Comparison of ENCODE assay signal across 8 cellular contexts in the genomic region with DNA sequence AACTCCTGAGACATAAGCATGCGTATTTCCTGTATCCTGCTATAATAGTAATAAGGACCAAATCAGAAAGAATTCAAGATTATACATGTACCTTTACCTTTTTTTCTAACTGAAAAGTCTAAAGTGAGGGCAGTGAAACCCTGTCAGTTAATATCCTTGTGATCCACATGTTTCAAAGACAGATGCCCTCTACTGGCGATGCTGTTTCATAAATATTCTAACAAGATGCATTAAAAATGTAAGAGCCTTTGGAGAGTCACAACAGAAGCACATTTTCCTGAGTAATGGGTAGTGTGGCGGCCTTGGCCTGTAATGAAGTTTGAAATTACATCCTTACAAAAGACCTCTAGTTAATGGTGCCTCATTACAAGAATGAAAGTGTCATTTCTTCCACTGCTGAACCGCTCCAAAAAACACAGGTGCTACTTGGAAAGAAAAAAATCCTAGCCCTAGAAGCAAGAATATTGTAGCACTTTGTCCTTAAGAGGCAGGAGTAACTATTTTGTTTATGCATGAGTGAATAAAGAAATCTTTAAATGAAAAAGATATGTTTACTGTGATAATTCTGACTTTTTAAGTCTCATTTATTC.
DNase-seq lines count a peak whose midpoint lies in the region; ATAC-seq and TF ChIP-seq lines count a peak whose summit lies in the region.

No MANE protein-coding gene starts in this region.

- ATAC-seq in activated CD8-positive, alpha-beta memory T cell treated with anti-CD3 and anti-CD28 coated beads, Interleukin-2, amount 10 ng/mL, durations not matched to agents 7 days and 5 days: peak; percentile 33
- ATAC-seq in activated CD8-positive, alpha-beta T cell treated with anti-CD3 and anti-CD28 coated beads for 36 hours: peak; percentile 37
- ATAC-seq in GM21526 (IDR thresholded peaks at IDR 0.05; ENCODE audit: low FRiP score, unreplicated experiment) (no peak), HG03039 (IDR thresholded peaks at IDR 0.05; ENCODE audit: unreplicated experiment) (no peak), HG03045 (IDR thresholded peaks at IDR 0.05; ENCODE audit: unreplicated experiment) (no peak)

- H3K4me1 Mint-ChIP-seq in activated CD8-positive, alpha-beta memory T cell treated with anti-CD3 and anti-CD28 coated beads, Interleukin-2, amount 10 ng/mL, durations not matched to agents 7 days and 5 days: no peaks in the 10 kb centered on the region
- peaks cover 2% of the 10 kb centered on the region for H3K4me1 Mint-ChIP-seq in activated CD8-positive, alpha-beta T cell treated with anti-CD3 and anti-CD28 coated beads for 36 hours (ENCODE audit: low read depth)

- no peaks in the 10 kb centered on the region for H3K9me3 Mint-ChIP-seq in activated CD8-positive, alpha-beta memory T cell treated with anti-CD3 and anti-CD28 coated beads, Interleukin-2, amount 10 ng/mL, durations not matched to agents 7 days and 5 days (ENCODE audit: low read depth)
- no peaks in the 10 kb centered on the region for H3K9me3 Mint-ChIP-seq in activated CD8-positive, alpha-beta T cell treated with anti-CD3 and anti-CD28 coated beads for 36 hours

- no peaks in the 10 kb centered on the region for H3K36me3 Mint-ChIP-seq in activated CD8-positive, alpha-beta memory T cell treated with anti-CD3 and anti-CD28 coated beads, Interleukin-2, amount 10 ng/mL, durations not matched to agents 7 days and 5 days
- no peaks in the 10 kb centered on the region for H3K36me3 Mint-ChIP-seq in activated CD8-positive, alpha-beta T cell treated with anti-CD3 and anti-CD28 coated beads for 36 hours (ENCODE audit: low read depth)

- H3K27me3 Mint-ChIP-seq in activated CD8-positive, alpha-beta memory T cell treated with anti-CD3 and anti-CD28 coated beads, Interleukin-2, amount 10 ng/mL, durations not matched to agents 7 days and 5 days: peaks cover 65% of the 10 kb centered on the region
- peaks cover 27% of the 10 kb centered on the region for H3K27me3 Mint-ChIP-seq in activated CD8-positive, alpha-beta T cell treated with anti-CD3 and anti-CD28 coated beads for 36 hours

- H3K27ac Mint-ChIP-seq in activated CD8-positive, alpha-beta memory T cell treated with anti-CD3 and anti-CD28 coated beads, Interleukin-2, amount 10 ng/mL, durations not matched to agents 7 days and 5 days: no peak overlapping the region
- H3K27ac Mint-ChIP-seq in activated CD8-positive, alpha-beta T cell treated with anti-CD3 and anti-CD28 coated beads for 36 hours: no peak overlapping the region

- no peak overlapping the region for H3K4me3 Mint-ChIP-seq in activated CD8-positive, alpha-beta memory T cell treated with anti-CD3 and anti-CD28 coated beads, Interleukin-2, amount 10 ng/mL, durations not matched to agents 7 days and 5 days
- no peak overlapping the region for H3K4me3 Mint-ChIP-seq in activated CD8-positive, alpha-beta T cell treated with anti-CD3 and anti-CD28 coated beads for 36 hours

- CTCF ChIA-PET in activated CD8-positive, alpha-beta memory T cell treated with anti-CD3 and anti-CD28 coated beads, Interleukin-2, amount 10 ng/mL, durations not matched to agents 7 days and 5 days (lab: Charles Lee): no interaction called here
- CTCF ChIA-PET in activated CD8-positive, alpha-beta T cell treated with anti-CD3 and anti-CD28 coated beads for 36 hours (lab: Charles Lee): interaction anchor here (1.2 kb wide), 1 partner anchor 10 kb away, joined by 4 read pairs; no protein-coding TSS in a partner anchor

- TF ChIP-seq CTCF in LNCaP clone FGC (IDR thresholded peaks at IDR 0.05; ENCODE audit: control insufficient read depth, extremely low read depth, insufficient read depth): peak; percentile 65
- TF ChIP-seq CTCF in activated CD8-positive, alpha-beta T cell treated with anti-CD3 and anti-CD28 coated beads for 36 hours (IDR thresholded peaks at IDR 0.05): peak; percentile 70

- no peak overlapping the region for H3K4me3 ChIP-seq in LNCaP clone FGC (ENCODE audit: low read depth, low read length)

- POLR2A ChIA-PET in activated CD8-positive, alpha-beta T cell treated with anti-CD3 and anti-CD28 coated beads for 36 hours (lab: Charles Lee): no interaction called here

- intact Hi-C loops in activated CD8-positive, alpha-beta T cell treated with anti-CD3 and anti-CD28 coated beads for 36 hours (cut with micrococcal nuclease): no loop called here

- DNase-seq in activated CD8-positive, alpha-beta memory T cell treated with anti-CD3 and anti-CD28 coated beads, Interleukin-2, amount 10 ng/mL, durations not matched to agents 7 days and 5 days: no peak
- DNase-seq in activated CD8-positive, alpha-beta memory T cell treated with anti-CD3 and anti-CD28 coated beads for 24 hours: no peak
- DNase-seq in LNCaP clone FGC (ENCODE audit: low read depth) (peak; percentile 41), inferior parietal cortex (ENCODE audit: extremely low spot score) (peak; percentile 64)
- DNase-seq in activated CD8-positive, alpha-beta T cell treated with anti-CD3 and anti-CD28 coated beads for 36 hours: peak; percentile 29

Comparison
In these comparisons a context has a peak if more than half of its experiments do, and no peak if none do; other contexts are left out.
1. ATAC-seq: peak in activated CD8-positive, alpha-beta memory T cell treated with anti-CD3 and anti-CD28 coated beads, Interleukin-2, amount 10 ng/mL, durations not matched to agents 7 days and 5 days (single experiment) and activated CD8-positive, alpha-beta T cell treated with anti-CD3 and anti-CD28 coated beads for 36 hours (single experiment); none in GM21526 (single experiment), HG03039 (single experiment) and HG03045 (single experiment).
2. DNase-seq: peak in LNCaP clone FGC (single experiment), activated CD8-positive, alpha-beta T cell treated with anti-CD3 and anti-CD28 coated beads for 36 hours (single experiment) and inferior parietal cortex (single experiment); none in activated CD8-positive, alpha-beta memory T cell treated with anti-CD3 and anti-CD28 coated beads, Interleukin-2, amount 10 ng/mL, durations not matched to agents 7 days and 5 days (single experiment) and activated CD8-positive, alpha-beta memory T cell treated with anti-CD3 and anti-CD28 coated beads for 24 hours (single experiment).